In genomic region chr1:40038693-40039092, GRCh38 we compare ENCODE assay signal across 9 cellular contexts. TPM values are rescaled to one million over a fixed set of nuclear protein-coding genes. Genes with fewer than 3 reads are reported as not detected.
DNase-seq lines count a peak whose midpoint lies in the region; ATAC-seq and TF ChIP-seq lines count a peak whose summit lies in the region.
"Had no signal": no experiment of that assay in that cellular context is flagged by ENCODE, and none has a peak within 500 bp of the region (broad histone marks: within the 10 kb centered on the region; RNA-seq: fewer than 3 reads in every experiment).

No MANE protein-coding gene starts in this region.

- peak overlapping the region; percentile 69 for H3K4me3 Mint-ChIP-seq in T-helper 1 cell treated with Interleukin-12 subunit alpha and Interleukin-12 subunit beta and Interleukin-4 antibody, amounts not matched to agents 30 μg/mL and 1 μg/mL, for 36 hours
- peak overlapping the region; percentile 95 for H3K4me3 Mint-ChIP-seq in glutamatergic neuron (ENCODE audit: unreplicated experiment)

- no peak for TF ChIP-seq POLR2A in stomach (IDR thresholded peaks at IDR 0.05)

- H3K27ac Mint-ChIP-seq in T-helper 1 cell treated with Interleukin-12 subunit alpha and Interleukin-12 subunit beta and Interleukin-4 antibody, amounts not matched to agents 30 μg/mL and 1 μg/mL, for 36 hours, result peak overlapping the region; percentile 96
- H3K27ac Mint-ChIP-seq in glutamatergic neuron (ENCODE audit: unreplicated experiment), result no peak overlapping the region

- H3K9me3 Mint-ChIP-seq in T-helper 1 cell treated with Interleukin-12 subunit alpha and Interleukin-12 subunit beta and Interleukin-4 antibody, amounts not matched to agents 30 μg/mL and 1 μg/mL, for 36 hours, result no peaks in the 10 kb centered on the region
- peaks cover 7% of the 10 kb centered on the region for H3K9me3 Mint-ChIP-seq in glutamatergic neuron (ENCODE audit: unreplicated experiment)

- H3K36me3 Mint-ChIP-seq in T-helper 1 cell treated with Interleukin-12 subunit alpha and Interleukin-12 subunit beta and Interleukin-4 antibody, amounts not matched to agents 30 μg/mL and 1 μg/mL, for 36 hours (ENCODE audit: low read depth), result peaks cover 27% of the 10 kb centered on the region
- no peaks in the 10 kb centered on the region for H3K36me3 Mint-ChIP-seq in glutamatergic neuron (ENCODE audit: unreplicated experiment)

- 51 to 67% (median 51%) methylated on average over 3 of the region's 3 CpGs for WGBS in stomach, 5 donors

- ATAC-seq in GM21723 (IDR thresholded peaks at IDR 0.05; ENCODE audit: unreplicated experiment), result no peak

- intact Hi-C loops in stomach (cut with DNase I; ENCODE audit: low total_unique reads), result no loop called here

- H3K27me3 Mint-ChIP-seq in T-helper 1 cell treated with Interleukin-12 subunit alpha and Interleukin-12 subunit beta and Interleukin-4 antibody, amounts not matched to agents 30 μg/mL and 1 μg/mL, for 36 hours (ENCODE audit: low read depth), result no peaks in the 10 kb centered on the region
- peaks cover 2% of the 10 kb centered on the region for H3K27me3 Mint-ChIP-seq in glutamatergic neuron (ENCODE audit: unreplicated experiment)

- TF ChIP-seq EP300 in stomach (IDR thresholded peaks at IDR 0.05), result no peak

- H3K4me1 Mint-ChIP-seq in T-helper 1 cell treated with Interleukin-12 subunit alpha and Interleukin-12 subunit beta and Interleukin-4 antibody, amounts not matched to agents 30 μg/mL and 1 μg/mL, for 36 hours (ENCODE audit: low read depth), result peaks cover 52% of the 10 kb centered on the region
- H3K4me1 Mint-ChIP-seq in glutamatergic neuron (ENCODE audit: low read depth, unreplicated experiment), result peaks cover 17% of the 10 kb centered on the region

- H3K36me3 ChIP-seq in SJSA1, result peaks cover 30% of the 10 kb centered on the region
- peaks cover 0 to 11% (median 0%) of the 10 kb centered on the region in 4 donors for H3K36me3 ChIP-seq in stomach

- H3K27ac ChIP-seq in SJSA1 (peak overlapping the region; percentile 98), stomach (peak overlapping the region in 4 of 5 donors; percentile 98 to 99 (median 99))

- peaks cover 33% of the 10 kb centered on the region for H3K4me1 ChIP-seq in SJSA1 (replicated peaks)
- peaks cover 44 to 81% (median 55%) of the 10 kb centered on the region in 4 donors for H3K4me1 ChIP-seq in stomach

- H3K9me3 ChIP-seq in SJSA1 (replicated peaks) (no peaks in the 10 kb centered on the region), stomach (no peaks in the 10 kb centered on the region)

- DNase-seq in T-helper 1 cell (no peak), SJSA1 (ENCODE audit: low read depth in 1 of 2, low spot score in 2 of 2) (no peak), glutamatergic neuron (no peak), stomach (no peak), UCSD-AML1 (lab: John Stamatoyannopoulos, UW; ENCODE audit: unreplicated experiment) (no peak), SK-N-DZ (ENCODE audit: low spot score) (no peak)
- DNase-seq: ACHN had no signal

- H3K27me3 ChIP-seq in SJSA1 (replicated peaks) (no peaks in the 10 kb centered on the region), stomach (no peaks in the 10 kb centered on the region)

- TF ChIP-seq CTCF in glutamatergic neuron (IDR thresholded peaks at IDR 0.05; ENCODE audit: partially characterized antibody, unreplicated experiment), result no peak
- TF ChIP-seq CTCF in stomach (IDR thresholded peaks at IDR 0.05), result no peak

- H3K4me3 ChIP-seq in SJSA1, result no peak overlapping the region
- no peak overlapping the region for H3K4me3 ChIP-seq in stomach

RNA-seq across cellular contexts. Expression of gene CAP1, which starts 1.8 kb away (rescaled TPM):
- 331 and 642 TPM in 2 replicates for total RNA-seq in SJSA1 (2014; rRNA removed; shearing (Covaris generic))
- total RNA-seq in glutamatergic neuron (ENCODE audit: unreplicated experiment) (293 TPM), stomach (100 to 1,000 TPM in 4 of 5 donors, 10 to 100 TPM in 1; 99.1 to 252 (median 145) TPM)
- polyA plus RNA-seq in stomach, result 100 to 1,000 TPM in 2 of 3 donors, 10 to 100 TPM in 1; 95.5 to 185 (median 162) TPM
- 144 and 157 TPM in 2 replicates for polyA plus RNA-seq in SK-N-DZ (2014; cell fraction: cytosol; rRNA removed)
- 69.2 and 77.5 TPM in 2 replicates for polyA plus RNA-seq in SK-N-DZ (2014; cell fraction: nucleus; rRNA removed)

RNA-seq across cellular contexts. Expression of gene PPT1, which starts 58.4 kb away (rescaled TPM):
- 85.2 and 109 TPM in 2 replicates for total RNA-seq in SJSA1 (2014; rRNA removed; shearing (Covaris generic))
- total RNA-seq in glutamatergic neuron (ENCODE audit: unreplicated experiment), result 32.5 TPM
- total RNA-seq in stomach, result 10 to 100 TPM in 4 of 5 donors, 1 to 10 TPM in 1; 3.5 to 79.9 (median 39.6) TPM
- polyA plus RNA-seq in stomach, result 10 to 100 TPM; 19.7 to 34.6 (median 32.1) TPM
- 43.2 and 55.9 TPM in 2 replicates for polyA plus RNA-seq in SK-N-DZ (2014; cell fraction: cytosol; rRNA removed)
- polyA plus RNA-seq in SK-N-DZ (2014; cell fraction: nucleus; rRNA removed), result 21.4 and 27.6 TPM in 2 replicates
